Comparison of ENCODE assay signal across 9 cellular contexts in genomic region chr2:9565436-9566153, GRCh38. TPM values are rescaled to one million over a fixed set of nuclear protein-coding genes. Genes with fewer than 3 reads are reported as not detected.
DNase-seq lines count a peak whose midpoint lies in the region; ATAC-seq and TF ChIP-seq lines count a peak whose summit lies in the region.
"Had no signal": no experiment of that assay in that cellular context is flagged by ENCODE, and none has a peak within 500 bp of the region (broad histone marks: within the 10 kb centered on the region; RNA-seq: fewer than 3 reads in every experiment).

No MANE protein-coding gene starts in this region.

- in situ Hi-C loops in transverse colon (cut with MboI; ENCODE audit: low pct_ligation_motif_present in 1 of 4, low pct_unique_long_range_greater_than_20kb in 1 of 4, low sequenced_read_pairs in 3 of 4), result no loop called here

- no peak overlapping the region for H3K4me3 ChIP-seq in transverse colon
- H3K4me3 ChIP-seq: cardiac muscle cell had no signal

- H3K36me3 Mint-ChIP-seq in chondrocyte (ENCODE audit: low read depth), result no peaks in the 10 kb centered on the region

- peak overlapping the region; percentile 93 for H3K27ac Mint-ChIP-seq in chondrocyte (ENCODE audit: unreplicated experiment)

- H3K27me3 ChIP-seq in transverse colon, result no peaks in the 10 kb centered on the region
- H3K27me3 ChIP-seq: cardiac muscle cell had no signal

- H3K9me3 Mint-ChIP-seq in chondrocyte (ENCODE audit: low read depth), result no peaks in the 10 kb centered on the region

- no peak for TF ChIP-seq CTCF in chondrocyte (IDR thresholded peaks at IDR 0.05)
- TF ChIP-seq CTCF in transverse colon (IDR thresholded peaks at IDR 0.05), result no peak

- no peaks in the 10 kb centered on the region for H3K27me3 Mint-ChIP-seq in chondrocyte (ENCODE audit: low read depth)

- peaks cover 11% of the 10 kb centered on the region for H3K4me1 Mint-ChIP-seq in chondrocyte (ENCODE audit: low read depth)

- peak overlapping the region; percentile 39 for H3K4me3 Mint-ChIP-seq in chondrocyte (ENCODE audit: unreplicated experiment)

- no peaks in the 10 kb centered on the region for H3K9me3 ChIP-seq in transverse colon

- ATAC-seq in left colon, result peak; percentile 87
- ATAC-seq in GM18909 (IDR thresholded peaks at IDR 0.05; ENCODE audit: poor library complexity, unreplicated experiment), result no peak
- no peak for ATAC-seq in GM18868 (IDR thresholded peaks at IDR 0.05; ENCODE audit: unreplicated experiment)

- intact Hi-C loops in left colon (cut with DNase I, micrococcal nuclease), result no loop called here
- intact Hi-C loops in transverse colon (cut with DNase I; ENCODE audit: low total_unique reads), result no loop called here

- peak overlapping the region; percentile 70 to 81 (median 76) for H3K27ac ChIP-seq in transverse colon
- H3K27ac ChIP-seq: cardiac muscle cell had no signal

- H3K36me3 ChIP-seq in transverse colon, result no peaks in the 10 kb centered on the region
- H3K36me3 ChIP-seq: cardiac muscle cell had no signal

- TF ChIP-seq POLR2A in transverse colon (IDR thresholded peaks at IDR 0.05), result no peak

- no peak for TF ChIP-seq EP300 in transverse colon (IDR thresholded peaks at IDR 0.05; ENCODE audit: low read depth)

- 73% methylated on average over 11 of the region's 11 CpGs; no CpG with 5 or more reads in 1 of the 2 donors for WGBS in transverse colon (ENCODE audit: low coverage in 1 of 2), 2 donors

- H3K4me1 ChIP-seq in transverse colon, result peaks cover 0 to 14% (median 3%) of the 10 kb centered on the region in 4 donors

- peak in 65 of 76 experiments; percentile 6 to 74 (median 43) for DNase-seq in HUDEP-2 (lab: John Stamatoyannopoulos, UW; ENCODE audit: unreplicated experiment in 76 of 76)
- DNase-seq in chondrocyte (ENCODE audit: low spot score), result no peak
- DNase-seq in left colon, result peak; percentile 46 to 76
- peak; percentile 74 for DNase-seq in transverse colon
- DNase-seq in stimulated activated CD4-positive, alpha-beta T cell treated with anti-CD3 and anti-CD28 coated beads, Interleukin-4, amount 100 ng/mL, for 4 hours, result no peak
- DNase-seq in NCI-H345 treated with DMSO at 0.1 percent for 48 hours (lab: John Stamatoyannopoulos, UW; ENCODE audit: unreplicated experiment), result no peak

RNA-seq across cellular contexts. Expression of gene ADAM17, which starts 10.0 kb away (rescaled TPM):
- total RNA-seq in chondrocyte (25.2 to 31.4 TPM (median 30.0 TPM) in 3 replicates), left colon (10 to 100 TPM; 21.3 to 22.0 TPM), transverse colon (10 to 100 TPM; 11.2 to 36.4 (median 17.0) TPM)

Comparison
In these comparisons a context has a peak if more than half of its experiments do, and no peak if none do; other contexts are left out.
1. DNase-seq: peak in HUDEP-2 (65 of 76), left colon (2 of 2) and transverse colon (single experiment); none in chondrocyte (single experiment), stimulated activated CD4-positive, alpha-beta T cell treated with anti-CD3 and anti-CD28 coated beads, Interleukin-4, amount 100 ng/mL, for 4 hours (0 of 2) and NCI-H345 treated with DMSO at 0.1 percent for 48 hours (single experiment).